1 cellular context compared by ENCODE assay signal in the genomic region with DNA sequence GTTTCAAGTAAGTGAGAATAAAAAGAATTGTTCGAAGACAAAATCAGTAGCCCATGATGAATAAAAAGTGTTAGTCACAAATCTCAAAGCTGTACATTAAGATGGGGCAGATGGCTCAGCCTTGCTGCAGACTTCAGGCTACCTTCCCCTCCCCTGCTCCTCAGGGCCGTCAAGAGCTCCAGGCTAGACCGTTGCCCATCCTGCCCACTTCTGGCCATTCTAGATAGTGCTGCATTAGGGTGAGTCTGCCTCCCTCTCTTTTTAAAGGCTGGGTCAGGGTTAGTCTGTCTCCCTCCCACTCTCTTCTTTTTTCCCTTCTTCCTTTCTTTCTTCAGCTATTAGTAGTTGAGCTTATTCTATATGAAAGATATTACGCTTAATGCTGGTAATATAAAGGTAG.
TF ChIP-seq lines count a peak whose summit lies in the region.

No MANE protein-coding gene starts in this region.

TF ChIP-seq in GM23338, 12 proteins besides CTCF, POLR2A, EP300 and RAD21 (continued from another document):
- TF ChIP-seq, protein P1, sequence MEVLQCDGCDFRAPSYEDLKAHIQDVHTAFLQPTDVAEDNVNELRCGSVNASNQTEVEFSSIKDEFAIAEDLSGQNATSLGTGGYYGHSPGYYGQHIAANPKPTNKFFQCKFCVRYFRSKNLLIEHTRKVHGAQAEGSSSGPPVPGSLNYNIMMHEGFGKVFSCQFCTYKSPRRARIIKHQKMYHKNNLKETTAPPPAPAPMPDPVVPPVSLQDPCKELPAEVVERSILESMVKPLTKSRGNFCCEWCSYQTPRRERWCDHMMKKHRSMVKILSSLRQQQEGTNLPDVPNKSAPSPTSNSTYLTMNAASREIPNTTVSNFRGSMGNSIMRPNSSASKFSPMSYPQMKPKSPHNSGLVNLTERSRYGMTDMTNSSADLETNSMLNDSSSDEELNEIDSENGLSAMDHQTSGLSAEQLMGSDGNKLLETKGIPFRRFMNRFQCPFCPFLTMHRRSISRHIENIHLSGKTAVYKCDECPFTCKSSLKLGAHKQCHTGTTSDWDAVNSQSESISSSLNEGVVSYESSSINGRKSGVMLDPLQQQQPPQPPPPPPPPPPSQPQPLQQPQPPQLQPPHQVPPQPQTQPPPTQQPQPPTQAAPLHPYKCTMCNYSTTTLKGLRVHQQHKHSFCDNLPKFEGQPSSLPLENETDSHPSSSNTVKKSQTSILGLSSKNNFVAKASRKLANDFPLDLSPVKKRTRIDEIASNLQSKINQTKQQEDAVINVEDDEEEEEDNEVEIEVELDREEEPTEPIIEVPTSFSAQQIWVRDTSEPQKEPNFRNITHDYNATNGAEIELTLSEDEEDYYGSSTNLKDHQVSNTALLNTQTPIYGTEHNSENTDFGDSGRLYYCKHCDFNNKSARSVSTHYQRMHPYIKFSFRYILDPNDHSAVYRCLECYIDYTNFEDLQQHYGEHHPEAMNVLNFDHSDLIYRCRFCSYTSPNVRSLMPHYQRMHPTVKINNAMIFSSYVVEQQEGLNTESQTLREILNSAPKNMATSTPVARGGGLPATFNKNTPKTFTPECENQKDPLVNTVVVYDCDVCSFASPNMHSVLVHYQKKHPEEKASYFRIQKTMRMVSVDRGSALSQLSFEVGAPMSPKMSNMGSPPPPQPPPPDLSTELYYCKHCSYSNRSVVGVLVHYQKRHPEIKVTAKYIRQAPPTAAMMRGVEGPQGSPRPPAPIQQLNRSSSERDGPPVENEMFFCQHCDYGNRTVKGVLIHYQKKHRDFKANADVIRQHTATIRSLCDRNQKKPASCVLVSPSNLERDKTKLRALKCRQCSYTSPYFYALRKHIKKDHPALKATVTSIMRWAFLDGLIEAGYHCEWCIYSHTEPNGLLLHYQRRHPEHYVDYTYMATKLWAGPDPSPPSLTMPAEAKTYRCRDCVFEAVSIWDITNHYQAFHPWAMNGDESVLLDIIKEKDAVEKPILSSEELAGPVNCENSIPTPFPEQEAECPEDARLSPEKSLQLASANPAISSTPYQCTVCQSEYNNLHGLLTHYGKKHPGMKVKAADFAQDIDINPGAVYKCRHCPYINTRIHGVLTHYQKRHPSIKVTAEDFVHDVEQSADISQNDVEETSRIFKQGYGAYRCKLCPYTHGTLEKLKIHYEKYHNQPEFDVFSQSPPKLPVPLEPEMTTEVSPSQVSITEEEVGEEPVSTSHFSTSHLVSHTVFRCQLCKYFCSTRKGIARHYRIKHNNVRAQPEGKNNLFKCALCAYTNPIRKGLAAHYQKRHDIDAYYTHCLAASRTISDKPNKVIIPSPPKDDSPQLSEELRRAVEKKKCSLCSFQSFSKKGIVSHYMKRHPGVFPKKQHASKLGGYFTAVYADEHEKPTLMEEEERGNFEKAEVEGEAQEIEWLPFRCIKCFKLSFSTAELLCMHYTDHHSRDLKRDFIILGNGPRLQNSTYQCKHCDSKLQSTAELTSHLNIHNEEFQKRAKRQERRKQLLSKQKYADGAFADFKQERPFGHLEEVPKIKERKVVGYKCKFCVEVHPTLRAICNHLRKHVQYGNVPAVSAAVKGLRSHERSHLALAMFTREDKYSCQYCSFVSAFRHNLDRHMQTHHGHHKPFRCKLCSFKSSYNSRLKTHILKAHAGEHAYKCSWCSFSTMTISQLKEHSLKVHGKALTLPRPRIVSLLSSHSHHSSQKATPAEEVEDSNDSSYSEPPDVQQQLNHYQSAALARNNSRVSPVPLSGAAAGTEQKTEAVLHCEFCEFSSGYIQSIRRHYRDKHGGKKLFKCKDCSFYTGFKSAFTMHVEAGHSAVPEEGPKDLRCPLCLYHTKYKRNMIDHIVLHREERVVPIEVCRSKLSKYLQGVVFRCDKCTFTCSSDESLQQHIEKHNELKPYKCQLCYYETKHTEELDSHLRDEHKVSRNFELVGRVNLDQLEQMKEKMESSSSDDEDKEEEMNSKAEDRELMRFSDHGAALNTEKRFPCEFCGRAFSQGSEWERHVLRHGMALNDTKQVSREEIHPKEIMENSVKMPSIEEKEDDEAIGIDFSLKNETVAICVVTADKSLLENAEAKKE (CRISPR knock-in tag; IDR thresholded peaks at IDR 0.05), result no peak
- TF ChIP-seq JUNB (IDR thresholded peaks at IDR 0.05; ENCODE audit: unreplicated experiment), result no peak
- TF ChIP-seq, protein P2, sequence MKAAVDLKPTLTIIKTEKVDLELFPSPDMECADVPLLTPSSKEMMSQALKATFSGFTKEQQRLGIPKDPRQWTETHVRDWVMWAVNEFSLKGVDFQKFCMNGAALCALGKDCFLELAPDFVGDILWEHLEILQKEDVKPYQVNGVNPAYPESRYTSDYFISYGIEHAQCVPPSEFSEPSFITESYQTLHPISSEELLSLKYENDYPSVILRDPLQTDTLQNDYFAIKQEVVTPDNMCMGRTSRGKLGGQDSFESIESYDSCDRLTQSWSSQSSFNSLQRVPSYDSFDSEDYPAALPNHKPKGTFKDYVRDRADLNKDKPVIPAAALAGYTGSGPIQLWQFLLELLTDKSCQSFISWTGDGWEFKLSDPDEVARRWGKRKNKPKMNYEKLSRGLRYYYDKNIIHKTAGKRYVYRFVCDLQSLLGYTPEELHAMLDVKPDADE (IDR thresholded peaks at IDR 0.05), result no peak
- TF ChIP-seq CREB1 (CRISPR knock-in tag; IDR thresholded peaks at IDR 0.05; ENCODE audit: low read depth), result no peak
- no peak for TF ChIP-seq POLR2AphosphoS5 (IDR thresholded peaks at IDR 0.05; ENCODE audit: low read depth)
